8 cellular contexts compared by ENCODE assay signal in genomic region chr13:50080158-50080855, GRCh38.
DNase-seq lines count a peak whose midpoint lies in the region; ATAC-seq and TF ChIP-seq lines count a peak whose summit lies in the region.

No MANE protein-coding gene starts in this region.

- no peaks in the 10 kb centered on the region for H3K27me3 ChIP-seq in DOHH2 (ENCODE audit: control insufficient read depth, low read length)
- no peaks in the 10 kb centered on the region for H3K27me3 ChIP-seq in MG63
- no peaks in the 10 kb centered on the region for H3K27me3 ChIP-seq in mononuclear cell (ENCODE audit: insufficient read depth, low read length)

- no peak for ATAC-seq in GM21423 (IDR thresholded peaks at IDR 0.05; ENCODE audit: unreplicated experiment)

- DNase-seq in MG63 (peak; percentile 35), HT-29 (ENCODE audit: low spot score) (no peak)
- peak; percentile 23 for DNase-seq in effector CD4-positive, alpha-beta T cell

- peak overlapping the region; percentile 89 for H3K4me2 ChIP-seq in DOHH2 (ENCODE audit: low read length)

- H3K27ac ChIP-seq in DOHH2 (ENCODE audit: low read depth, low read length) (peak overlapping the region; percentile 93), temporal lobe (ENCODE audit: low read depth, low read length) (peak overlapping the region; percentile 34)

- H4K20me1 ChIP-seq in DOHH2 (ENCODE audit: control insufficient read depth, insufficient read depth, low read depth, low read length), result peaks cover 28% of the 10 kb centered on the region

- peaks cover 18% of the 10 kb centered on the region for H3F3A ChIP-seq in DOHH2 (ENCODE audit: control insufficient read depth, insufficient read depth)

- no peaks in the 10 kb centered on the region for H3K9me3 ChIP-seq in DOHH2 (ENCODE audit: control insufficient read depth, insufficient read depth, low read length)
- no peaks in the 10 kb centered on the region for H3K9me3 ChIP-seq in MG63
- H3K9me3 ChIP-seq in mononuclear cell (ENCODE audit: low read depth, low read length), result no peaks in the 10 kb centered on the region

- H3K9me2 ChIP-seq in DOHH2 (replicated peaks; ENCODE audit: control insufficient read depth, low read length), result no peaks in the 10 kb centered on the region

- TF ChIP-seq CTCF in DOHH2 (IDR thresholded peaks at IDR 0.05; ENCODE audit: low read depth, low read length, poor library complexity, severe bottlenecking) (peak; percentile 3), WI38 (IDR thresholded peaks at IDR 0.05; ENCODE audit: low read depth, low read length) (no peak)

- H3K36me3 ChIP-seq in DOHH2 (ENCODE audit: control insufficient read depth, low read length) (peaks cover 80% of the 10 kb centered on the region), MG63 (peaks cover 27% of the 10 kb centered on the region)

- H3K79me2 ChIP-seq in DOHH2 (ENCODE audit: control insufficient read depth, low read length), result peaks cover 98% of the 10 kb centered on the region

- H3K4me1 ChIP-seq in DOHH2 (ENCODE audit: control insufficient read depth, low read length), result peaks cover 50% of the 10 kb centered on the region
- peaks cover 38% of the 10 kb centered on the region for H3K4me1 ChIP-seq in mononuclear cell (ENCODE audit: insufficient read depth, low read length)

- H3K4me3 ChIP-seq in DOHH2 (ENCODE audit: low read length) (peak overlapping the region; percentile 76), MG63 (peak overlapping the region; percentile 98), WI38 (ENCODE audit: low read depth, low read length) (peak overlapping the region; percentile 66), mononuclear cell (ENCODE audit: low read length) (peak overlapping the region; percentile 75)
